ENCODE assay signal across 38 cellular contexts in genomic region chr1:101953623-101954022, GRCh38. TPM values are rescaled to one million over a fixed set of nuclear protein-coding genes. Genes with fewer than 3 reads are reported as not detected.
"Had no signal": no experiment of that assay in that cellular context is flagged by ENCODE, and none has a peak within 500 bp of the region (broad histone marks: within the 10 kb centered on the region; RNA-seq: fewer than 3 reads in every experiment).

No MANE protein-coding gene starts in this region.

- H3K27ac Mint-ChIP-seq: activated B cell treated with CpG ODN at 0.5 μM for 24 hours; activated CD8-positive, alpha-beta T cell treated with anti-CD3 and anti-CD28 coated beads for 36 hours; activated naive CD8-positive, alpha-beta T cell; activated T-helper 17 cell treated with anti-CD3 and anti-CD28 coated beads, Interleukin-2, amount 50 U/mL, for 72 hours; brain; T-helper 17 cell; T-helper 2 cell treated with Interferon-gamma antibody and Interleukin-4, amounts not matched to agents 5 μg/mL and 100 μg/mL, for 36 hours had no signal

- ATAC-seq: activated CD4-positive, CD25-positive, alpha-beta regulatory T cell treated with anti-CD3 and anti-CD28 coated beads, Interleukin-2, amount 50 U/mL, for 24 hours; activated CD8-positive, alpha-beta T cell treated with anti-CD3 and anti-CD28 coated beads for 36 hours; activated T-cell treated with anti-CD3 and anti-CD28 coated beads, Interleukin-2, amount 50 U/mL, for 4 hours; activated T-helper 17 cell treated with anti-CD3 and anti-CD28 coated beads, Interleukin-2, amount 50 U/mL, for 72 hours; gastroesophageal sphincter; T-helper 17 cell had no signal

- H3K4me3 ChIP-seq: ascending aorta, breast epithelium, cardiac muscle cell, colonic mucosa, esophagus squamous epithelium, gastroesophageal sphincter had no signal

- H3K27ac ChIP-seq: ascending aorta, breast epithelium, cardiac muscle cell, colonic mucosa, epithelial cell of prostate, esophagus squamous epithelium, gastroesophageal sphincter, WERI-Rb-1 had no signal

- H3K36me3 ChIP-seq: ascending aorta, breast epithelium, cardiac muscle cell, colonic mucosa, esophagus squamous epithelium, gastroesophageal sphincter, WERI-Rb-1 had no signal

- DNase-seq: activated B cell treated with CpG ODN at 0.5 μM for 24 hours; activated CD4-positive, alpha-beta T cell treated with anti-CD3 and anti-CD28 coated beads for 48 hours; activated CD4-positive, alpha-beta T cell treated with anti-CD3 and anti-CD28 coated beads, Interleukin-2, amount 50 U/mL, for 1 hour; activated CD4-positive, alpha-beta T cell treated with anti-CD3 and anti-CD28 coated beads, Interleukin-2, amount 50 U/mL, for 48 hours; activated CD8-positive, alpha-beta memory T cell treated with anti-CD3 and anti-CD28 coated beads for 24 hours; activated CD8-positive, alpha-beta T cell treated with anti-CD3 and anti-CD28 coated beads for 36 hours; activated effector memory CD4-positive, alpha-beta T cell treated with Interleukin-2 at 50 U/mL for 16 hours; activated gamma-delta T cell treated with Interleukin-2 at 50 U/mL for 16 hours; activated naive CD4-positive, alpha-beta T cell treated with anti-CD3 and anti-CD28 coated beads, Interleukin-2, amount 50 U/mL, for 16 hours; activated naive CD4-positive, alpha-beta T cell treated with Interleukin-2 at 50 U/mL for 16 hours; activated T-cell treated with anti-CD3 and anti-CD28 coated beads, Interleukin-2, amount 50 U/mL, for 4 hours; amygdala; colonic mucosa; effector CD8-positive, alpha-beta T cell; esophagus squamous epithelium; foreskin melanocyte; T-helper 1 cell; T-helper 17 cell; T1000; WERI-Rb-1 had no signal

- H3K9me3 Mint-ChIP-seq: activated B cell treated with CpG ODN at 0.5 μM for 24 hours; activated CD8-positive, alpha-beta T cell treated with anti-CD3 and anti-CD28 coated beads for 36 hours; activated T-cell treated with anti-CD3 and anti-CD28 coated beads, Interleukin-2, amount 50 U/mL, for 4 hours; activated T-helper 17 cell treated with anti-CD3 and anti-CD28 coated beads, Interleukin-2, amount 50 U/mL, for 72 hours; T-helper 2 cell treated with Interferon-gamma antibody and Interleukin-4, amounts not matched to agents 5 μg/mL and 100 μg/mL, for 36 hours had no signal

- H3K27me3 ChIP-seq: ascending aorta, breast epithelium, cardiac muscle cell, colonic mucosa, esophagus squamous epithelium, gastroesophageal sphincter had no signal

- H3K4me3 Mint-ChIP-seq: activated B cell treated with CpG ODN at 0.5 μM for 24 hours; activated CD8-positive, alpha-beta T cell treated with anti-CD3 and anti-CD28 coated beads for 36 hours; activated naive CD8-positive, alpha-beta T cell; activated T-cell treated with anti-CD3 and anti-CD28 coated beads, Interleukin-2, amount 50 U/mL, for 4 hours; activated T-helper 17 cell treated with anti-CD3 and anti-CD28 coated beads, Interleukin-2, amount 50 U/mL, for 72 hours; brain; central memory CD8-positive, alpha-beta T cell; T-helper 17 cell; T-helper 2 cell treated with Interferon-gamma antibody and Interleukin-4, amounts not matched to agents 5 μg/mL and 100 μg/mL, for 36 hours had no signal

- H3K27me3 Mint-ChIP-seq: activated B cell treated with CpG ODN at 0.5 μM for 24 hours; activated CD8-positive, alpha-beta T cell treated with anti-CD3 and anti-CD28 coated beads for 36 hours; activated T-helper 17 cell treated with anti-CD3 and anti-CD28 coated beads, Interleukin-2, amount 50 U/mL, for 72 hours; central memory CD8-positive, alpha-beta T cell; T-helper 17 cell had no signal

- H3K9me3 ChIP-seq: ascending aorta, breast epithelium, colonic mucosa, esophagus squamous epithelium, gastroesophageal sphincter had no signal

- H3K4me1 Mint-ChIP-seq: activated B cell treated with CpG ODN at 0.5 μM for 24 hours; activated T-helper 17 cell treated with anti-CD3 and anti-CD28 coated beads, Interleukin-2, amount 50 U/mL, for 72 hours; brain; central memory CD8-positive, alpha-beta T cell; T-helper 17 cell had no signal

- H3K36me3 Mint-ChIP-seq: activated naive CD8-positive, alpha-beta T cell; brain had no signal

- H3K4me1 ChIP-seq: ascending aorta, breast epithelium, colonic mucosa, esophagus squamous epithelium, gastroesophageal sphincter had no signal

RNA-seq across cellular contexts. Expression of gene OLFM3, which starts 43.1 kb away (rescaled TPM):
- total RNA-seq: activated B cell treated with CpG ODN at 0.5 μM for 24 hours; activated CD8-positive, alpha-beta T cell treated with anti-CD3 and anti-CD28 coated beads for 36 hours; activated T-cell treated with anti-CD3 and anti-CD28 coated beads, Interleukin-2, amount 50 U/mL, for 4 hours; activated T-helper 17 cell treated with anti-CD3 and anti-CD28 coated beads, Interleukin-2, amount 50 U/mL, for 72 hours; ascending aorta; breast epithelium; cardiac muscle cell; dermis microvascular lymphatic vessel endothelial cell; endothelial cell of umbilical vein; esophagus squamous epithelium; fibroblast of lung; fibroblast of villous mesenchyme; glomerular endothelial cell; T-helper 17 cell had no signal
- polyA plus RNA-seq: adipose tissue, cardiac muscle cell, endothelial cell of umbilical vein, esophagus, fibroblast of lung had no signal
